In the genomic region with DNA sequence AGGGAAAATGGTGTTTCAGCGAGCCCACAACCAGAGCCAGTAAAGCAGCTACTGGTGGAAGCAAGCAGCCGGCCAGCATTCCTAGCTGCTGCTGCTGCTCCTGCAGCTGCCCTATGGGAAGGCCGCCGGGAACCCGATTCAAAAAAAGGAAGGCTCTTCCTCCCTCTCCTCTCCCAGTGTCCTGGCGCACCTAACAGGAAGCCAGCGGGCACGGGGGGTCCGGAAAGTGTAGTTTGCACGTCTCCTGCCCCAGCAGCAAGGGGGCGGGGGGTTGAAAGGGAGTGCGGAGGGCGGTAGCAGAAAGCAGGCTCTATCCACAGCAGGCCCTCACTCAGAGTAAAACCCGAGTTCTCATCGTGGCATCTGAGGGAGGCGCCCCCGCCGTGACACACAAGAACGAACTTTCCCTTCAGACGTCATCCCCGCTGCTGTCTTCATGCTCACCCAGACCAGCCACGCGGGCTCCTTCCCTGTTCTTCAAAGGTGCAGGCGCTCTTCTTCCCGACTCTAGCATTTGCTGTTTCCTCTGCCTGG, we compare ENCODE assay signal across 9 cellular contexts. TPM values are rescaled to one million over a fixed set of nuclear protein-coding genes. Genes with fewer than 3 reads are reported as not detected.
DNase-seq lines count a peak whose midpoint lies in the region; ATAC-seq and TF ChIP-seq lines count a peak whose summit lies in the region.
"Had no signal": no experiment of that assay in that cellular context is flagged by ENCODE, and none has a peak within 500 bp of the region (broad histone marks: within the 10 kb centered on the region; RNA-seq: fewer than 3 reads in every experiment).

No MANE protein-coding gene starts in this region.

- in situ Hi-C loops in mammary epithelial cell (cut with MboI; ENCODE audit: low sequenced_read_pairs in 2 of 2) = no loop called here

- peak overlapping the region; percentile 97 for H2AFZ ChIP-seq in mammary epithelial cell (ENCODE audit: low read depth, low read length)

- no peaks in the 10 kb centered on the region for H3K4me1 Mint-ChIP-seq in activated CD8-positive, alpha-beta memory T cell treated with anti-CD3 and anti-CD28 coated beads, Interleukin-2, amount 10 ng/mL, durations not matched to agents 7 days and 5 days

- CTCF ChIA-PET in mammary epithelial cell (lab: Charles Lee; ENCODE audit: low non-redundant PET) = no interaction called here
- CTCF ChIA-PET in activated CD8-positive, alpha-beta memory T cell treated with anti-CD3 and anti-CD28 coated beads, Interleukin-2, amount 10 ng/mL, durations not matched to agents 7 days and 5 days (lab: Charles Lee) = no interaction called here

- 21% methylated on average over 19 of the region's 25 CpGs for WGBS in mammary epithelial cell (ENCODE audit: low coverage, missing lambda C conversion rate)

- no peaks in the 10 kb centered on the region for H3K36me3 ChIP-seq in mammary epithelial cell (ENCODE audit: insufficient read depth, low read length)

- H3K27me3 Mint-ChIP-seq in activated CD8-positive, alpha-beta memory T cell treated with anti-CD3 and anti-CD28 coated beads, Interleukin-2, amount 10 ng/mL, durations not matched to agents 7 days and 5 days = peaks cover 14% of the 10 kb centered on the region

- H3K9me3 Mint-ChIP-seq in activated CD8-positive, alpha-beta memory T cell treated with anti-CD3 and anti-CD28 coated beads, Interleukin-2, amount 10 ng/mL, durations not matched to agents 7 days and 5 days (ENCODE audit: low read depth) = no peaks in the 10 kb centered on the region

- H3K27me3 ChIP-seq in mammary epithelial cell (ENCODE audit: insufficient read depth, low read length) = no peaks in the 10 kb centered on the region

- intact Hi-C loops in mammary epithelial cell (cut with micrococcal nuclease) = no loop called here

- no peak overlapping the region for H3K4me3 Mint-ChIP-seq in activated CD8-positive, alpha-beta memory T cell treated with anti-CD3 and anti-CD28 coated beads, Interleukin-2, amount 10 ng/mL, durations not matched to agents 7 days and 5 days

- no TSS peak for BruUV-seq in mammary epithelial cell (replicated peaks; lab: Mats Ljungman, UMichigan)

- dilution Hi-C loops in mammary epithelial cell (cut with HindIII; ENCODE audit: low sequenced_read_pairs) = no loop called here

- no peaks in the 10 kb centered on the region for H3K36me3 Mint-ChIP-seq in activated CD8-positive, alpha-beta memory T cell treated with anti-CD3 and anti-CD28 coated beads, Interleukin-2, amount 10 ng/mL, durations not matched to agents 7 days and 5 days

- H3K4me2 ChIP-seq in mammary epithelial cell (ENCODE audit: insufficient read depth, low read depth, low read length) = peak overlapping the region; percentile 77

- H3K27ac Mint-ChIP-seq in activated CD8-positive, alpha-beta memory T cell treated with anti-CD3 and anti-CD28 coated beads, Interleukin-2, amount 10 ng/mL, durations not matched to agents 7 days and 5 days = no peak overlapping the region

- no peak for TF ChIP-seq CTCF in mammary epithelial cell (conservative IDR thresholded peaks at IDR 0.05 in 1 of 2, IDR thresholded peaks at IDR 0.05 in 1 of 2; ENCODE audit: extremely low read depth in 1 of 2, insufficient read depth in 1 of 2, low read depth in 1 of 2, low read length in 2 of 2)

- peaks cover 24% of the 10 kb centered on the region for H3K4me1 ChIP-seq in mammary epithelial cell (ENCODE audit: insufficient read depth, low read length)

- no peaks in the 10 kb centered on the region for H4K20me1 ChIP-seq in mammary epithelial cell (ENCODE audit: insufficient read depth, low read length)

- H3K9ac ChIP-seq in mammary epithelial cell (ENCODE audit: insufficient read depth, low read length) = no peak overlapping the region

- peak; percentile 56 for DNase-seq in AG08395 (ENCODE audit: low spot score)
- DNase-seq in mammary epithelial cell = peak; percentile 17
- peak; percentile 73 for DNase-seq in kidney tubule cell (ENCODE audit: low spot score)
- peak; percentile 12 to 19 for DNase-seq in stimulated activated CD4-positive, alpha-beta T cell treated with anti-CD3 and anti-CD28 coated beads, Interleukin-15, amount 100 ng/mL, for 48 hours (ENCODE audit: low read depth in 2 of 2)
- no peak for DNase-seq in activated CD8-positive, alpha-beta memory T cell treated with anti-CD3 and anti-CD28 coated beads, Interleukin-2, amount 10 ng/mL, durations not matched to agents 7 days and 5 days
- no peak for DNase-seq in NCI-H146 treated with DMSO at 0.1 percent for 48 hours (lab: John Stamatoyannopoulos, UW; ENCODE audit: unreplicated experiment)

- H3K27ac ChIP-seq in mammary epithelial cell (ENCODE audit: insufficient read depth, low read depth, low read length) = peak overlapping the region; percentile 38

- H3K4me3 ChIP-seq in mammary epithelial cell (replicated peaks in 1 of 3; ENCODE audit: insufficient read depth in 1 of 3, low read depth in 2 of 3, low read length in 3 of 3) = peak overlapping the region in 1 of 3 experiments; percentile 25

- no peaks in the 10 kb centered on the region for H3K9me3 ChIP-seq in mammary epithelial cell (replicated peaks; ENCODE audit: insufficient read depth, low read length)

- ATAC-seq in HG02885 (IDR thresholded peaks at IDR 0.05; ENCODE audit: poor library complexity, unreplicated experiment) (peak; percentile 51), HG03280 (IDR thresholded peaks at IDR 0.05; ENCODE audit: unreplicated experiment) (no peak)
- ATAC-seq in activated CD8-positive, alpha-beta memory T cell treated with anti-CD3 and anti-CD28 coated beads, Interleukin-2, amount 10 ng/mL, durations not matched to agents 7 days and 5 days = no peak

- H3K79me2 ChIP-seq in mammary epithelial cell (ENCODE audit: insufficient read depth, low read length) = no peaks in the 10 kb centered on the region

RNA-seq across cellular contexts. Expression of a gene that starts 16.5 kb away (rescaled TPM):
- not detected for total RNA-seq in mammary epithelial cell
- polyA plus RNA-seq in mammary epithelial cell = not detected
- polyA minus RNA-seq in mammary epithelial cell = not detected
- not detected for total RNA-seq in activated CD8-positive, alpha-beta memory T cell treated with anti-CD3 and anti-CD28 coated beads, Interleukin-2, amount 10 ng/mL, durations not matched to agents 7 days and 5 days
- total RNA-seq: activated CD8-positive, alpha-beta memory T cell treated with anti-CD3 and anti-CD28 coated beads for 36 hours had no signal

RNA-seq across cellular contexts. Expression of a gene that starts 21.2 kb away (rescaled TPM):
- total RNA-seq in mammary epithelial cell = 10 to 100 TPM; 12.1 to 15.8 TPM
- polyA plus RNA-seq in mammary epithelial cell = 7.1 TPM
- polyA minus RNA-seq in mammary epithelial cell = 0.57 TPM
- total RNA-seq in activated CD8-positive, alpha-beta memory T cell treated with anti-CD3 and anti-CD28 coated beads, Interleukin-2, amount 10 ng/mL, durations not matched to agents 7 days and 5 days = 1 to 10 TPM; 2.2 to 2.3 TPM

Comparison
In these comparisons a context has a peak if more than half of its experiments do, and no peak if none do; other contexts are left out.
1. DNase-seq: peak in AG08395 (single experiment), mammary epithelial cell (single experiment), kidney tubule cell (single experiment) and stimulated activated CD4-positive, alpha-beta T cell treated with anti-CD3 and anti-CD28 coated beads, Interleukin-15, amount 100 ng/mL, for 48 hours (2 of 2); none in activated CD8-positive, alpha-beta memory T cell treated with anti-CD3 and anti-CD28 coated beads, Interleukin-2, amount 10 ng/mL, durations not matched to agents 7 days and 5 days (single experiment) and NCI-H146 treated with DMSO at 0.1 percent for 48 hours (single experiment).